Comparison of ENCODE assay signal across 22 cellular contexts in genomic region chr1:30603081-30603858, GRCh38.
DNase-seq lines count a peak whose midpoint lies in the region; ATAC-seq and TF ChIP-seq lines count a peak whose summit lies in the region.
"Had no signal": no experiment of that assay in that cellular context is flagged by ENCODE, and none has a peak within 500 bp of the region (broad histone marks: within the 10 kb centered on the region; RNA-seq: fewer than 3 reads in every experiment).

No MANE protein-coding gene starts in this region.

- H3K27ac ChIP-seq in right atrium auricular region: no peak overlapping the region
- no peak overlapping the region for H3K27ac ChIP-seq in heart left ventricle
- no peak overlapping the region for H3K27ac ChIP-seq in esophagus muscularis mucosa (replicated peaks in 1 of 4)
- H3K27ac ChIP-seq in dorsolateral prefrontal cortex: no peak overlapping the region
- H3K27ac ChIP-seq in uterus: no peak overlapping the region
- H3K27ac ChIP-seq: A549; BLaER1 treated with 17β-estradiol and CSF1 and Interleukin-3, amounts not matched to agents 10 nM and 100 nM had no signal

- H3K36me3 Mint-ChIP-seq in progenitor cell of endocrine pancreas (ENCODE audit: insufficient read depth): no peaks in the 10 kb centered on the region
- H3K36me3 Mint-ChIP-seq: CD14-positive monocyte; CD8-positive, alpha-beta memory T cell had no signal

- no peaks in the 10 kb centered on the region for H3K9me3 ChIP-seq in right atrium auricular region
- H3K9me3 ChIP-seq in heart left ventricle: peaks cover 0 to 10% (median 0%) of the 10 kb centered on the region in 12 donors
- no peaks in the 10 kb centered on the region for H3K9me3 ChIP-seq in esophagus muscularis mucosa
- no peaks in the 10 kb centered on the region for H3K9me3 ChIP-seq in uterus
- no peaks in the 10 kb centered on the region for H3K9me3 ChIP-seq in mucosa of descending colon
- H3K9me3 ChIP-seq: A549, BE2C had no signal

- H3K27me3 ChIP-seq in right atrium auricular region (no peaks in the 10 kb centered on the region), heart left ventricle (peaks cover 0 to 20% (median 2%) of the 10 kb centered on the region in 9 donors), esophagus muscularis mucosa (peaks cover 0 to 44% (median 0%) of the 10 kb centered on the region in 4 donors), dorsolateral prefrontal cortex (peaks cover 0 to 17% (median 0%) of the 10 kb centered on the region in 45 donors), uterus (no peaks in the 10 kb centered on the region)
- H3K27me3 ChIP-seq: BE2C; BLaER1 treated with 17β-estradiol and CSF1 and Interleukin-3, amounts not matched to agents 10 nM and 100 nM had no signal

- no peak for TF ChIP-seq CTCF in right atrium auricular region (IDR thresholded peaks at IDR 0.05)
- no peak for TF ChIP-seq CTCF in heart left ventricle (IDR thresholded peaks at IDR 0.05)
- TF ChIP-seq CTCF in esophagus muscularis mucosa (IDR thresholded peaks at IDR 0.05): no peak
- no peak for TF ChIP-seq CTCF in progenitor cell of endocrine pancreas (IDR thresholded peaks at IDR 0.05; ENCODE audit: unreplicated experiment)
- no peak for TF ChIP-seq CTCF in dorsolateral prefrontal cortex (IDR thresholded peaks at IDR 0.05 in 54 of 56, conservative IDR thresholded peaks at IDR 0.05 in 2 of 56; ENCODE audit: low read depth in 1 of 56, partially characterized antibody in 56 of 56)
- no peak for TF ChIP-seq CTCF in uterus (IDR thresholded peaks at IDR 0.05)
- TF ChIP-seq CTCF in mucosa of descending colon (IDR thresholded peaks at IDR 0.05): no peak

- H3K27me3 Mint-ChIP-seq in progenitor cell of endocrine pancreas: peaks cover 17% of the 10 kb centered on the region

- H3K4me1 Mint-ChIP-seq in progenitor cell of endocrine pancreas (ENCODE audit: low read depth): no peaks in the 10 kb centered on the region
- H3K4me1 Mint-ChIP-seq: CD14-positive monocyte; CD8-positive, alpha-beta memory T cell had no signal

- H3K9me3 Mint-ChIP-seq in progenitor cell of endocrine pancreas (ENCODE audit: low read depth): no peaks in the 10 kb centered on the region
- H3K9me3 Mint-ChIP-seq: CD4-positive, alpha-beta T cell; CD8-positive, alpha-beta memory T cell had no signal

- DNase-seq in right atrium auricular region (ENCODE audit: low spot score) (peak; percentile 46), heart left ventricle (no peak), esophagus muscularis mucosa (ENCODE audit: extremely low spot score) (peak; percentile 55), progenitor cell of endocrine pancreas (ENCODE audit: low spot score, unreplicated experiment) (no peak), dorsolateral prefrontal cortex (no peak), uterus (no peak), mucosa of descending colon (no peak)
- DNase-seq: 8988T; ACHN; AML-193; BE2C; CD4-positive, alpha-beta T cell; CD8-positive, alpha-beta memory T cell; DMS53; DMS79 treated with DMSO at 0.1 percent for 48 hours; GF-D8; GOT3; H7; HCEC 1CT had no signal

- intact Hi-C loops in heart left ventricle (cut with DNase I): no loop called here
- intact Hi-C loops in esophagus muscularis mucosa (cut with DNase I): no loop called here
- intact Hi-C loops in dorsolateral prefrontal cortex (cut with DNase I): no loop called here
- intact Hi-C loops in uterus (cut with DNase I; ENCODE audit: low total_unique reads): no loop called here
- intact Hi-C loops in mucosa of descending colon (cut with DNase I, micrococcal nuclease): no loop called here

- no peak for TF ChIP-seq EP300 in esophagus muscularis mucosa (IDR thresholded peaks at IDR 0.05)

- peak overlapping the region; percentile 79 for H3K27ac Mint-ChIP-seq in progenitor cell of endocrine pancreas
- H3K27ac Mint-ChIP-seq: CD14-positive monocyte; CD4-positive, alpha-beta T cell; CD8-positive, alpha-beta memory T cell had no signal

- 64 to 79% (median 73%) methylated on average over 7 of the region's 7 CpGs for WGBS in heart left ventricle, 4 donors
- WGBS in esophagus muscularis mucosa: 77% methylated on average over 7 of the region's 7 CpGs

- no peaks in the 10 kb centered on the region for H3K4me1 ChIP-seq in right atrium auricular region
- no peaks in the 10 kb centered on the region for H3K4me1 ChIP-seq in heart left ventricle
- no peaks in the 10 kb centered on the region for H3K4me1 ChIP-seq in esophagus muscularis mucosa
- no peaks in the 10 kb centered on the region for H3K4me1 ChIP-seq in uterus
- H3K4me1 ChIP-seq in mucosa of descending colon (ENCODE audit: low read depth): no peaks in the 10 kb centered on the region
- H3K4me1 ChIP-seq: A549, BE2C had no signal

- no peak for TF ChIP-seq POLR2A in heart left ventricle (IDR thresholded peaks at IDR 0.05)
- no peak for TF ChIP-seq POLR2A in esophagus muscularis mucosa (IDR thresholded peaks at IDR 0.05; ENCODE audit: low read depth)
- TF ChIP-seq POLR2A in uterus (IDR thresholded peaks at IDR 0.05): no peak

- H3K4me3 ChIP-seq in right atrium auricular region: no peak overlapping the region
- no peak overlapping the region for H3K4me3 ChIP-seq in heart left ventricle
- no peak overlapping the region for H3K4me3 ChIP-seq in esophagus muscularis mucosa
- no peak overlapping the region for H3K4me3 ChIP-seq in dorsolateral prefrontal cortex
- H3K4me3 ChIP-seq in uterus: no peak overlapping the region
- H3K4me3 ChIP-seq in mucosa of descending colon: no peak overlapping the region
- H3K4me3 ChIP-seq: A549; BLaER1 treated with 17β-estradiol and CSF1 and Interleukin-3, amounts not matched to agents 10 nM and 100 nM had no signal

- H3K4me3 Mint-ChIP-seq in progenitor cell of endocrine pancreas (ENCODE audit: low read depth): no peak overlapping the region
- H3K4me3 Mint-ChIP-seq: CD14-positive monocyte; CD4-positive, alpha-beta T cell; CD8-positive, alpha-beta memory T cell had no signal

- H3K36me3 ChIP-seq in right atrium auricular region (no peaks in the 10 kb centered on the region), heart left ventricle (no peaks in the 10 kb centered on the region), esophagus muscularis mucosa (no peaks in the 10 kb centered on the region), uterus (no peaks in the 10 kb centered on the region), mucosa of descending colon (ENCODE audit: low read depth) (no peaks in the 10 kb centered on the region)
- H3K36me3 ChIP-seq: BE2C; BLaER1 treated with 17β-estradiol and CSF1 and Interleukin-3, amounts not matched to agents 10 nM and 100 nM had no signal

- no peak for ATAC-seq in heart left ventricle
- no peak for ATAC-seq in mucosa of descending colon
- ATAC-seq: A549 had no signal

Comparison
In these comparisons a context has a peak if more than half of its experiments do, and no peak if none do; other contexts are left out.
1. DNase-seq: peak in right atrium auricular region (single experiment) and esophagus muscularis mucosa (single experiment); none in heart left ventricle (0 of 5), progenitor cell of endocrine pancreas (single experiment), dorsolateral prefrontal cortex (0 of 10), uterus (0 of 2) and mucosa of descending colon (0 of 3).